ENCODE assay signal across 8 cellular contexts in genomic region chr3:177337548-177338331, GRCh38.
DNase-seq lines count a peak whose midpoint lies in the region; ATAC-seq, FAIRE-seq and TF ChIP-seq lines count a peak whose summit lies in the region.

No MANE protein-coding gene starts in this region.

- FAIRE-seq in pancreas (lab: Jason Lieb, UNC): no peak

- intact Hi-C loops in pancreas (cut with DNase I): no loop called here

- peak overlapping the region; percentile 26 for H3K4me2 ChIP-seq in KMS-11

- H3K9me3 ChIP-seq in pancreas: no peaks in the 10 kb centered on the region

- H3K9ac ChIP-seq in KMS-11: no peak overlapping the region

- H2AFZ ChIP-seq in KMS-11 (ENCODE audit: low read depth): no peak overlapping the region

- peak overlapping the region; percentile 14; the same call in 1 of the 2 replicates for H3K27ac ChIP-seq in KMS-11
- peak overlapping the region in 3 of 4 donors; percentile 7 to 61 (median 47) for H3K27ac ChIP-seq in pancreas
- no peak overlapping the region for H3K27ac ChIP-seq in coronary artery

- WGBS in pancreas, 2 donors: 92 to 93% methylated on average over 9 of the region's 9 CpGs

- H3K4me1 ChIP-seq in KMS-11 (ENCODE audit: low read depth, poor library complexity, severe bottlenecking): peaks cover 55% of the 10 kb centered on the region
- no peaks in the 10 kb centered on the region for H3K4me1 ChIP-seq in pancreas

- H3K4me3 ChIP-seq in KMS-11 (IDR thresholded peaks at IDR 0.05; ENCODE audit: insufficient read depth, low read depth, low read length) (no peak overlapping the region), pancreas (no peak overlapping the region), coronary artery (no peak overlapping the region)

- no peak for TF ChIP-seq CTCF in KMS-11 (conservative IDR thresholded peaks at IDR 0.05; ENCODE audit: low read depth, low read length)
- no peak for TF ChIP-seq CTCF in pancreas (IDR thresholded peaks at IDR 0.05)
- no peak for TF ChIP-seq CTCF in coronary artery (IDR thresholded peaks at IDR 0.05)

- H4K20me1 ChIP-seq in KMS-11 (ENCODE audit: insufficient read depth): no peaks in the 10 kb centered on the region

- DNase-seq in EH (ENCODE audit: low read depth) (peak; percentile 80), pancreas (no peak), DMS79 treated with DMSO at 0.1 percent for 48 hours (lab: John Stamatoyannopoulos, UW) (no peak), GDM1 (lab: John Stamatoyannopoulos, UW) (no peak), coronary artery (ENCODE audit: low spot score) (no peak)
- peak; percentile 68 for DNase-seq in activated naive CD4-positive, alpha-beta T cell treated with anti-CD3 and anti-CD28 coated beads, Interleukin-2, amount 50 U/mL, for 16 hours

- H3K27me3 ChIP-seq in KMS-11 (ENCODE audit: insufficient read depth, low read depth) (no peaks in the 10 kb centered on the region), pancreas (no peaks in the 10 kb centered on the region)

- ATAC-seq in GM21515 (IDR thresholded peaks at IDR 0.05; ENCODE audit: unreplicated experiment) (peak; percentile 66), pancreas (peak in 1 of 4 donors; percentile 13)

- H3K36me3 ChIP-seq in KMS-11 (ENCODE audit: insufficient read depth) (no peaks in the 10 kb centered on the region), pancreas (no peaks in the 10 kb centered on the region)

- H3K79me2 ChIP-seq in KMS-11 (ENCODE audit: insufficient read depth, low read depth): no peaks in the 10 kb centered on the region

Comparison
In these comparisons a context has a peak if more than half of its experiments do, and no peak if none do; other contexts are left out.
1. DNase-seq: peak in EH (single experiment) and activated naive CD4-positive, alpha-beta T cell treated with anti-CD3 and anti-CD28 coated beads, Interleukin-2, amount 50 U/mL, for 16 hours (single experiment); none in pancreas (0 of 6), DMS79 treated with DMSO at 0.1 percent for 48 hours (single experiment), GDM1 (single experiment) and coronary artery (single experiment).
2. H3K27ac ChIP-seq: peak in KMS-11 (single experiment) and pancreas (3 of 4); none in coronary artery (0 of 2).